Comparison of ENCODE assay signal across 16 cellular contexts in the genomic region with DNA sequence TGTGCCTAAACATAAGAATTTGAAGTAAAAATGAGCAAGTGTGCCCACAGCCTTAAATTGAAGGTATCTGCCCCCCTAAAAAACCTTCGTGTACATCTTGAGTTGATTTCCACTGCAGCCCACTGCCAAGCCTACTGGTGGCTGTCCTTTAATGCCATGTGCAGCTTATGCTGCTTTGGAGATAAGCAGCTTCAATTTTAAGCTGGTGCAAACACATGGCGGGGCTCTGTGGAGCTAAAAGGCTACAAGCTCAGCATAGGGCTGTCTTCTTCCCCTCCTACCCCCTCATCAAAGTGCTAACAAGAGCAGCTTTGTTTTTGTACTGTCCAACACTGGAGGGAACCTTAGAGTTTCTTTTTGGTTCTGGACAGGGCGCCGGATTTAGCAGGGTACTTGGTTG.
DNase-seq lines count a peak whose midpoint lies in the region; ATAC-seq lines count a peak whose summit lies in the region.
"Had no signal": no experiment of that assay in that cellular context is flagged by ENCODE, and none has a peak within 500 bp of the region (broad histone marks: within the 10 kb centered on the region; RNA-seq: fewer than 3 reads in every experiment).

No MANE protein-coding gene starts in this region.

- no peak for ATAC-seq in HG02678 (IDR thresholded peaks at IDR 0.05; ENCODE audit: unreplicated experiment)

- DNase-seq in D341Med (ENCODE audit: low spot score) (peak; percentile 76), NCI-H82 (lab: John Stamatoyannopoulos, UW) (peak; percentile 93), globus pallidus (ENCODE audit: low spot score) (peak; percentile 28), DMS53 treated with DMSO at 0.1 percent for 48 hours (lab: John Stamatoyannopoulos, UW; ENCODE audit: unreplicated experiment) (no peak), NCI-H226 (no peak)
- no peak for DNase-seq in activated CD4-positive, alpha-beta T cell treated with anti-CD3 and anti-CD28 coated beads, Interleukin-2, amount 50 U/mL, for 1 hour
- DNase-seq: BE2C; C1 segment of cervical spinal cord; Caco-2; CD4-positive, CD25-positive, alpha-beta regulatory T cell; CD8-positive, alpha-beta memory T cell; DND-41; EL; GM23248; HCEC 1CT had no signal

Comparison
In these comparisons a context has a peak if more than half of its experiments do, and no peak if none do; other contexts are left out.
1. DNase-seq: peak in D341Med (single experiment), NCI-H82 (single experiment) and globus pallidus (single experiment); none in activated CD4-positive, alpha-beta T cell treated with anti-CD3 and anti-CD28 coated beads, Interleukin-2, amount 50 U/mL, for 1 hour (single experiment), DMS53 treated with DMSO at 0.1 percent for 48 hours (single experiment) and NCI-H226 (single experiment).